31 cellular contexts compared by ENCODE assay signal in genomic region chr9:121048618-121049017, GRCh38. TPM values are rescaled to one million over a fixed set of nuclear protein-coding genes. Genes with fewer than 3 reads are reported as not detected.
DNase-seq lines count a peak whose midpoint lies in the region; ATAC-seq, FAIRE-seq and TF ChIP-seq lines count a peak whose summit lies in the region.
"Had no signal": no experiment of that assay in that cellular context is flagged by ENCODE, and none has a peak within 500 bp of the region (broad histone marks: within the 10 kb centered on the region; RNA-seq: fewer than 3 reads in every experiment).

No MANE protein-coding gene starts in this region.

- POLR2A ChIA-PET in HepG2 (lab: Yijun Ruan, JAX) = interaction anchor here (1.4 to 2.4 kb wide), 3 partner anchors 11 to 22 kb away, joined by 3 to 6 read pairs (median 4); no protein-coding TSS in a partner anchor
- POLR2A ChIA-PET in activated CD4-positive, alpha-beta T cell treated with anti-CD3 and anti-CD28 coated beads for 36 hours (lab: Charles Lee) = no interaction called here

- no peaks in the 10 kb centered on the region for H3K9me2 ChIP-seq in GM23338 (ENCODE audit: insufficient read depth)

- H3K36me3 ChIP-seq in GM23338 (ENCODE audit: insufficient read depth) = no peaks in the 10 kb centered on the region
- H3K36me3 ChIP-seq in HepG2 (replicated peaks in 1 of 2; ENCODE audit: control insufficient read depth in 1 of 2, insufficient read depth in 2 of 2, low read length in 2 of 2) = 0 out of 5 replicates have a peak, but pooled peaks cover 0 to 14% of the 10 kb centered on the region in 2 experiments
- H3K36me3 ChIP-seq: gastrocnemius medialis, sigmoid colon, transverse colon had no signal

- H3K36me3 Mint-ChIP-seq in GM23338 (ENCODE audit: low read depth) = no peaks in the 10 kb centered on the region
- no peaks in the 10 kb centered on the region for H3K36me3 Mint-ChIP-seq in activated CD4-positive, alpha-beta T cell treated with anti-CD3 and anti-CD28 coated beads for 36 hours (ENCODE audit: low read depth)
- H3K36me3 Mint-ChIP-seq: activated naive CD4-positive, alpha-beta T cell treated with anti-CD3 and anti-CD28 coated beads, Interleukin-2, amount 10 ng/mL, durations not matched to agents 7 days and 5 days; naive thymus-derived CD8-positive, alpha-beta T cell; stimulated activated effector memory CD8-positive, alpha-beta T cell treated with anti-CD3 and anti-CD28 coated beads, Interleukin-12 subunit alpha, Interleukin-12 subunit beta, amount 100 ng/mL, for 72 hours had no signal

- H3K9ac ChIP-seq in HepG2 (ENCODE audit: insufficient read depth, low read depth, low read length) = peak overlapping the region; percentile 58; the same call in 1 of the 2 replicates
- H3K9ac ChIP-seq: KMS-11 had no signal

- H3K4me1 ChIP-seq in GM23338 (ENCODE audit: insufficient read depth) = no peaks in the 10 kb centered on the region; the same call in 1 of the 2 replicates
- peaks cover 46% of the 10 kb centered on the region for H3K4me1 ChIP-seq in HepG2 (ENCODE audit: insufficient read depth, low read length)
- H3K4me1 ChIP-seq: gastrocnemius medialis, psoas muscle, sigmoid colon, transverse colon had no signal

- H4K20me1 ChIP-seq in GM23338 (replicated peaks; ENCODE audit: insufficient read depth) (no peaks in the 10 kb centered on the region), HepG2 (ENCODE audit: insufficient read depth, low read length) (peaks cover 19% of the 10 kb centered on the region)

- no peaks in the 10 kb centered on the region for H3F3A ChIP-seq in GM23338 (replicated peaks; ENCODE audit: low read depth)

- in situ Hi-C loops in HepG2 (cut with HindIII; ENCODE audit: extremely low pct_ligation_motif_present, low pct_unique_long_range_greater_than_20kb) (no loop called here), G401 (cut with HindIII; ENCODE audit: low sequenced_read_pairs) (no loop called here), KBM-7 (cut with MboI; ENCODE audit: low pct_unique_long_range_greater_than_20kb, low sequenced_read_pairs) (no loop called here)

- H3K9me3 ChIP-seq in HepG2 (ENCODE audit: low read length) = no peaks in the 10 kb centered on the region
- H3K9me3 ChIP-seq: gastrocnemius medialis, psoas muscle, sigmoid colon, transverse colon had no signal

- TF ChIP-seq CTCF in GM23338 (conservative IDR thresholded peaks at IDR 0.05; ENCODE audit: low read depth in 2 of 2) = no peak
- no peak for TF ChIP-seq CTCF in choroid plexus epithelial cell (conservative IDR thresholded peaks at IDR 0.05; ENCODE audit: low read depth, low read length)
- TF ChIP-seq CTCF in HepG2 (CRISPR knock-in tag; IDR thresholded peaks at IDR 0.05) = no peak

- H3K27me3 Mint-ChIP-seq in GM23338 (ENCODE audit: insufficient read depth, low read depth, poor library complexity) = no peaks in the 10 kb centered on the region
- no peaks in the 10 kb centered on the region for H3K27me3 Mint-ChIP-seq in activated CD4-positive, alpha-beta T cell treated with anti-CD3 and anti-CD28 coated beads for 36 hours
- H3K27me3 Mint-ChIP-seq: activated CD4-positive, alpha-beta memory T cell treated with anti-CD3 and anti-CD28 coated beads, Interleukin-2, amount 10 ng/mL, durations not matched to agents 7 days and 5 days; activated naive CD4-positive, alpha-beta T cell treated with anti-CD3 and anti-CD28 coated beads, Interleukin-2, amount 10 ng/mL, durations not matched to agents 7 days and 5 days; activated T-helper 17 cell treated with anti-CD3 and anti-CD28 coated beads, Interleukin-2, amount 50 U/mL, for 72 hours; CD4-positive, CD25-positive, alpha-beta regulatory T cell; effector memory CD8-positive, alpha-beta T cell; naive thymus-derived CD8-positive, alpha-beta T cell had no signal

- H2AFZ ChIP-seq in GM23338 (no peak overlapping the region), HepG2 (ENCODE audit: low read length) (no peak overlapping the region)

- intact Hi-C loops in HepG2 (cut with micrococcal nuclease; ENCODE audit: unreplicated experiment) = no loop called here
- intact Hi-C loops in activated CD4-positive, alpha-beta T cell treated with anti-CD3 and anti-CD28 coated beads for 36 hours (cut with DNase I, micrococcal nuclease) = no loop called here

- H3K79me2 ChIP-seq in GM23338 (replicated peaks; ENCODE audit: insufficient read depth) (no peaks in the 10 kb centered on the region), HepG2 (ENCODE audit: insufficient read depth, low read length) (peaks cover 53% of the 10 kb centered on the region)

- no peak for TF ChIP-seq RAD21 in HepG2 (CRISPR knock-in tag; IDR thresholded peaks at IDR 0.05)

- TF ChIP-seq EP300 in HepG2 (IDR thresholded peaks at IDR 0.05; ENCODE audit: low read depth in 2 of 2, low read length in 2 of 2) (no peak), HepG2 (CRISPR knock-in tag; IDR thresholded peaks at IDR 0.05; ENCODE audit: borderline replicate concordance) (no peak)

- no peak for ATAC-seq in GM23338
- peak; percentile 21 for ATAC-seq in HepG2
- ATAC-seq in activated CD4-positive, alpha-beta T cell treated with anti-CD3 and anti-CD28 coated beads for 36 hours = no peak
- no peak for ATAC-seq in HG02763 (IDR thresholded peaks at IDR 0.05; ENCODE audit: unreplicated experiment)
- ATAC-seq: activated T-helper 17 cell treated with anti-CD3 and anti-CD28 coated beads, Interleukin-2, amount 50 U/mL, for 72 hours; effector memory CD8-positive, alpha-beta T cell; gastrocnemius medialis; naive thymus-derived CD8-positive, alpha-beta T cell; psoas muscle; Right ventricle myocardium inferior; stimulated activated effector memory CD8-positive, alpha-beta T cell treated with anti-CD3 and anti-CD28 coated beads, Interleukin-12 subunit alpha, Interleukin-12 subunit beta, amount 100 ng/mL, for 72 hours had no signal

- H3K4me3 ChIP-seq in GM23338 (no peak overlapping the region), choroid plexus epithelial cell (ENCODE audit: low read depth, low read length) (no peak overlapping the region), HepG2 (replicated peaks in 1 of 3; ENCODE audit: insufficient read depth in 1 of 3, low read depth in 2 of 3, low read length in 3 of 3) (peak overlapping the region; percentile 50 to 95 (median 72); a peak in 5 of 6 replicates)
- H3K4me3 ChIP-seq: gastrocnemius medialis, psoas muscle, sigmoid colon, transverse colon had no signal

- CTCF ChIA-PET in HepG2 (lab: Yijun Ruan, JAX; ENCODE audit: low intra/inter-chr PET ratio, low total read pairs) = no interaction called here
- CTCF ChIA-PET in activated CD4-positive, alpha-beta T cell treated with anti-CD3 and anti-CD28 coated beads for 36 hours (lab: Charles Lee) = interaction anchor here (1.0 to 5.0 kb wide), 3 partner anchors 11 to 67 kb away, joined by 3 to 25 read pairs (median 3); no protein-coding TSS in a partner anchor

- H3K27me3 ChIP-seq in GM23338 (ENCODE audit: insufficient read depth) = no peaks in the 10 kb centered on the region
- no peaks in the 10 kb centered on the region for H3K27me3 ChIP-seq in HepG2 (ENCODE audit: control insufficient read depth in 1 of 2, insufficient read depth in 2 of 2, low read length in 2 of 2)
- H3K27me3 ChIP-seq: gastrocnemius medialis, sigmoid colon, transverse colon had no signal

- no peak for FAIRE-seq in HepG2 (lab: Jason Lieb, UNC)
- FAIRE-seq: colon, D721Med, GM19239 had no signal

- H3K27ac Mint-ChIP-seq in GM23338 = no peak overlapping the region
- no peak overlapping the region for H3K27ac Mint-ChIP-seq in activated CD4-positive, alpha-beta T cell treated with anti-CD3 and anti-CD28 coated beads for 36 hours
- H3K27ac Mint-ChIP-seq: activated CD4-positive, alpha-beta memory T cell treated with anti-CD3 and anti-CD28 coated beads, Interleukin-2, amount 10 ng/mL, durations not matched to agents 7 days and 5 days; activated naive CD4-positive, alpha-beta T cell treated with anti-CD3 and anti-CD28 coated beads, Interleukin-2, amount 10 ng/mL, durations not matched to agents 7 days and 5 days; activated T-helper 17 cell treated with anti-CD3 and anti-CD28 coated beads, Interleukin-2, amount 50 U/mL, for 72 hours; CD4-positive, CD25-positive, alpha-beta regulatory T cell; effector memory CD8-positive, alpha-beta T cell; stimulated activated effector memory CD8-positive, alpha-beta T cell treated with anti-CD3 and anti-CD28 coated beads, Interleukin-12 subunit alpha, Interleukin-12 subunit beta, amount 100 ng/mL, for 72 hours had no signal

- TF ChIP-seq POLR2A in HepG2 (IDR thresholded peaks at IDR 0.05; ENCODE audit: insufficient read depth in 1 of 2, low read depth in 2 of 2, low read length in 2 of 2) = no peak

- DNase-seq in GM23338 (ENCODE audit: low spot score) (peak; percentile 32), choroid plexus epithelial cell (ENCODE audit: low read depth) (peak; percentile 62), HepG2 (ENCODE audit: low spot score) (no peak), G401 (ENCODE audit: low spot score) (no peak), KBM-7 (no peak)
- DNase-seq in activated CD4-positive, alpha-beta T cell treated with anti-CD3 and anti-CD28 coated beads for 36 hours = no peak
- DNase-seq: activated CD4-positive, alpha-beta memory T cell treated with anti-CD3 and anti-CD28 coated beads, Interleukin-2, amount 10 ng/mL, durations not matched to agents 7 days and 5 days; activated CD4-positive, CD25-positive, alpha-beta regulatory T cell treated with anti-CD3 and anti-CD28 coated beads, Interleukin-2, amount 50 U/mL, for 72 hours; activated CD8-positive, alpha-beta memory T cell treated with anti-CD3 and anti-CD28 coated beads, Interleukin-2, amount 50 U/mL, for 4 hours; activated naive CD4-positive, alpha-beta T cell treated with anti-CD3 and anti-CD28 coated beads, Interleukin-2, amount 10 ng/mL, durations not matched to agents 7 days and 5 days; amygdala; CD4-positive, CD25-positive, alpha-beta regulatory T cell; effector memory CD8-positive, alpha-beta T cell; gastrocnemius medialis; MM.1S; naive thymus-derived CD8-positive, alpha-beta T cell; NCI-H2081; NCI-H2227 treated with DMSO at 0.1 percent for 48 hours; NCI-H526 treated with DMSO at 0.1 percent for 48 hours; nucleus accumbens; psoas muscle; sigmoid colon; transverse colon had no signal

- H3K4me1 Mint-ChIP-seq in GM23338 = peaks cover 12% of the 10 kb centered on the region; the same call in 2 of the 3 replicates
- H3K4me1 Mint-ChIP-seq in activated CD4-positive, alpha-beta T cell treated with anti-CD3 and anti-CD28 coated beads for 36 hours = no peaks in the 10 kb centered on the region
- H3K4me1 Mint-ChIP-seq: activated CD4-positive, alpha-beta memory T cell treated with anti-CD3 and anti-CD28 coated beads, Interleukin-2, amount 10 ng/mL, durations not matched to agents 7 days and 5 days; activated naive CD4-positive, alpha-beta T cell treated with anti-CD3 and anti-CD28 coated beads, Interleukin-2, amount 10 ng/mL, durations not matched to agents 7 days and 5 days; activated T-helper 17 cell treated with anti-CD3 and anti-CD28 coated beads, Interleukin-2, amount 50 U/mL, for 72 hours; CD4-positive, CD25-positive, alpha-beta regulatory T cell; naive thymus-derived CD8-positive, alpha-beta T cell; stimulated activated effector memory CD8-positive, alpha-beta T cell treated with anti-CD3 and anti-CD28 coated beads, Interleukin-12 subunit alpha, Interleukin-12 subunit beta, amount 100 ng/mL, for 72 hours had no signal

- no peak overlapping the region for H3K4me3 Mint-ChIP-seq in GM23338
- H3K4me3 Mint-ChIP-seq in activated CD4-positive, alpha-beta T cell treated with anti-CD3 and anti-CD28 coated beads for 36 hours = no peak overlapping the region
- H3K4me3 Mint-ChIP-seq: activated CD4-positive, alpha-beta memory T cell treated with anti-CD3 and anti-CD28 coated beads, Interleukin-2, amount 10 ng/mL, durations not matched to agents 7 days and 5 days; activated naive CD4-positive, alpha-beta T cell treated with anti-CD3 and anti-CD28 coated beads, Interleukin-2, amount 10 ng/mL, durations not matched to agents 7 days and 5 days; activated T-helper 17 cell treated with anti-CD3 and anti-CD28 coated beads, Interleukin-2, amount 50 U/mL, for 72 hours; CD4-positive, CD25-positive, alpha-beta regulatory T cell; effector memory CD8-positive, alpha-beta T cell; naive thymus-derived CD8-positive, alpha-beta T cell; stimulated activated effector memory CD8-positive, alpha-beta T cell treated with anti-CD3 and anti-CD28 coated beads, Interleukin-12 subunit alpha, Interleukin-12 subunit beta, amount 100 ng/mL, for 72 hours had no signal

- BruUV-seq in HepG2 (replicated peaks; lab: Mats Ljungman, UMichigan) = no TSS peak

- H3K27ac ChIP-seq in GM23338 (ENCODE audit: low read depth) (no peak overlapping the region), HepG2 (ENCODE audit: extremely low read length, insufficient read depth, low read length) (peak overlapping the region; percentile 32)
- H3K27ac ChIP-seq: gastrocnemius medialis, KMS-11, psoas muscle, sigmoid colon, transverse colon had no signal

- H3K4me2 ChIP-seq in GM23338 (no peak overlapping the region), HepG2 (ENCODE audit: low read depth, low read length) (peak overlapping the region; percentile 95)
- H3K4me2 ChIP-seq: KMS-11 had no signal

- no peaks in the 10 kb centered on the region for H3K9me3 Mint-ChIP-seq in GM23338
- no peaks in the 10 kb centered on the region for H3K9me3 Mint-ChIP-seq in activated CD4-positive, alpha-beta T cell treated with anti-CD3 and anti-CD28 coated beads for 36 hours (ENCODE audit: low read depth)
- H3K9me3 Mint-ChIP-seq: activated CD4-positive, alpha-beta memory T cell treated with anti-CD3 and anti-CD28 coated beads, Interleukin-2, amount 10 ng/mL, durations not matched to agents 7 days and 5 days; activated naive CD4-positive, alpha-beta T cell treated with anti-CD3 and anti-CD28 coated beads, Interleukin-2, amount 10 ng/mL, durations not matched to agents 7 days and 5 days; activated T-helper 17 cell treated with anti-CD3 and anti-CD28 coated beads, Interleukin-2, amount 50 U/mL, for 72 hours; CD4-positive, CD25-positive, alpha-beta regulatory T cell; effector memory CD8-positive, alpha-beta T cell; naive thymus-derived CD8-positive, alpha-beta T cell; stimulated activated effector memory CD8-positive, alpha-beta T cell treated with anti-CD3 and anti-CD28 coated beads, Interleukin-12 subunit alpha, Interleukin-12 subunit beta, amount 100 ng/mL, for 72 hours had no signal

RNA-seq across cellular contexts. Expression of gene C5, which starts 1.5 kb away (rescaled TPM):
- 0.12 and 0.31 TPM in 2 replicates for total RNA-seq in GM23338 (2014; rRNA removed; shearing (Covaris generic))
- polyA plus RNA-seq in GM23338 (2016; fragmentation: Nextera tagmentation; extraction: Ambion mirVana) = 0.09 TPM in 1 of 2 replicates, not detected in the other
- 29.8 and 57.6 TPM in 2 replicates for total RNA-seq in HepG2 (2016; rRNA removed; fragmentation: Illumina TruSeq; extraction: Trizol)
- 5.8 and 7.1 TPM in 2 replicates for total RNA-seq in HepG2 (2016; cell fraction: cytosol; rRNA removed; fragmentation: Illumina TruSeq; extraction: Trizol; ENCODE audit: low read depth)
- total RNA-seq in HepG2 (2016; cell fraction: insoluble cytoplasmic fraction; rRNA removed; fragmentation: Illumina TruSeq; extraction: Trizol) = 28.2 and 56.6 TPM in 2 replicates
- 5.7 and 8.3 TPM in 2 replicates for total RNA-seq in HepG2 (2016; cell fraction: membrane; rRNA removed; fragmentation: Illumina TruSeq; extraction: Trizol)
- 61.5 and 74.8 TPM in 2 replicates for total RNA-seq in HepG2 (2016; cell fraction: nucleus; rRNA removed; fragmentation: Illumina TruSeq; extraction: Trizol)
- polyA plus RNA-seq in HepG2 (2011; rRNA removed) = 192 and 242 TPM in 2 replicates
- polyA plus RNA-seq in HepG2 (2011; cell fraction: cytosol; rRNA removed) = 79.8 and 172 TPM in 2 replicates
- polyA plus RNA-seq in HepG2 (2011; cell fraction: nucleus; rRNA removed) = 116 and 151 TPM in 2 replicates
- 82.5 and 211 TPM in 2 replicates for polyA plus RNA-seq in HepG2 (2012)
- 1.4 and 1.8 TPM in 2 replicates for polyA plus RNA-seq in HepG2 (2016; cell fraction: cytosol; fragmentation: Illumina TruSeq; extraction: Trizol; ENCODE audit: low read depth)
- polyA plus RNA-seq in HepG2 (2016; cell fraction: insoluble cytoplasmic fraction; fragmentation: Illumina TruSeq; extraction: Trizol; ENCODE audit: low read depth) = 14.3 and 16.7 TPM in 2 replicates
- polyA plus RNA-seq in HepG2 (2016; cell fraction: membrane; fragmentation: Illumina TruSeq; extraction: Trizol; ENCODE audit: low read depth) = 2.3 and 2.7 TPM in 2 replicates
- polyA plus RNA-seq in HepG2 (2016; cell fraction: nucleus; fragmentation: Illumina TruSeq; extraction: Trizol; ENCODE audit: insufficient read depth, low read depth) = 55.2 and 57.5 TPM in 2 replicates
- polyA minus RNA-seq in HepG2 (2011; rRNA and poly(A)+ RNA removed; ENCODE audit: low replicate concordance) = 1.5 and 59.8 TPM in 2 replicates
- 115 and 233 TPM in 2 replicates for polyA minus RNA-seq in HepG2 (2011; cell fraction: cytosol; rRNA and poly(A)+ RNA removed)
- 307 and 447 TPM in 2 replicates for polyA minus RNA-seq in HepG2 (2011; cell fraction: nucleus; rRNA and poly(A)+ RNA removed)
- total RNA-seq in activated CD4-positive, alpha-beta T cell treated with anti-CD3 and anti-CD28 coated beads for 36 hours = 1 to 10 TPM; 2.3 to 2.4 TPM
- 15.6 and 20.7 TPM in 2 replicates for total RNA-seq in G401 (2014; rRNA removed; shearing (Covaris generic))

RNA-seq across cellular contexts. Expression of gene CNTRL, which starts 26.1 kb away (rescaled TPM):
- total RNA-seq in GM23338 (2014; rRNA removed; shearing (Covaris generic)) = 9.2 and 15.3 TPM in 2 replicates
- 6.4 and 11.7 TPM in 2 replicates for polyA plus RNA-seq in GM23338 (2016; fragmentation: Nextera tagmentation; extraction: Ambion mirVana)
- 11.8 and 14.4 TPM in 2 replicates for total RNA-seq in HepG2 (2016; rRNA removed; fragmentation: Illumina TruSeq; extraction: Trizol)
- total RNA-seq in HepG2 (2016; cell fraction: cytosol; rRNA removed; fragmentation: Illumina TruSeq; extraction: Trizol; ENCODE audit: low read depth) = 4.7 and 4.8 TPM in 2 replicates
- 10.7 and 14.1 TPM in 2 replicates for total RNA-seq in HepG2 (2016; cell fraction: insoluble cytoplasmic fraction; rRNA removed; fragmentation: Illumina TruSeq; extraction: Trizol)
- total RNA-seq in HepG2 (2016; cell fraction: membrane; rRNA removed; fragmentation: Illumina TruSeq; extraction: Trizol) = 4.7 and 5.0 TPM in 2 replicates
- total RNA-seq in HepG2 (2016; cell fraction: nucleus; rRNA removed; fragmentation: Illumina TruSeq; extraction: Trizol) = 12.3 and 17.2 TPM in 2 replicates
- 6.1 and 7.5 TPM in 2 replicates for polyA plus RNA-seq in HepG2 (2011; rRNA removed)
- polyA plus RNA-seq in HepG2 (2011; cell fraction: cytosol; rRNA removed) = 4.1 and 4.2 TPM in 2 replicates
- 9.1 and 9.5 TPM in 2 replicates for polyA plus RNA-seq in HepG2 (2011; cell fraction: nucleus; rRNA removed)
- polyA plus RNA-seq in HepG2 (2012) = 6.3 and 8.4 TPM in 2 replicates
- 0.28 and 0.37 TPM in 2 replicates for polyA plus RNA-seq in HepG2 (2016; cell fraction: cytosol; fragmentation: Illumina TruSeq; extraction: Trizol; ENCODE audit: low read depth)
- 10.8 and 10.9 TPM in 2 replicates for polyA plus RNA-seq in HepG2 (2016; cell fraction: insoluble cytoplasmic fraction; fragmentation: Illumina TruSeq; extraction: Trizol; ENCODE audit: low read depth)
- polyA plus RNA-seq in HepG2 (2016; cell fraction: membrane; fragmentation: Illumina TruSeq; extraction: Trizol; ENCODE audit: low read depth) = 1.1 and 1.5 TPM in 2 replicates
- polyA plus RNA-seq in HepG2 (2016; cell fraction: nucleus; fragmentation: Illumina TruSeq; extraction: Trizol; ENCODE audit: insufficient read depth, low read depth) = 15.8 and 17.4 TPM in 2 replicates
- polyA minus RNA-seq in HepG2 (2011; rRNA and poly(A)+ RNA removed; ENCODE audit: low replicate concordance) = 7.3 and 10.6 TPM in 2 replicates
- polyA minus RNA-seq in HepG2 (2011; cell fraction: cytosol; rRNA and poly(A)+ RNA removed) = 6.8 TPM in 2 replicates
- 22.9 and 30.5 TPM in 2 replicates for polyA minus RNA-seq in HepG2 (2011; cell fraction: nucleus; rRNA and poly(A)+ RNA removed)
- 10 to 100 TPM; 64.1 to 72.2 TPM for total RNA-seq in activated CD4-positive, alpha-beta T cell treated with anti-CD3 and anti-CD28 coated beads for 36 hours
- total RNA-seq in G401 (2014; rRNA removed; shearing (Covaris generic)) = 4.4 and 9.6 TPM in 2 replicates

Comparison
In these comparisons a context has a peak if more than half of its experiments do, and no peak if none do; other contexts are left out.
1. DNase-seq: peak in GM23338 (single experiment) and choroid plexus epithelial cell (single experiment); none in HepG2 (single experiment), activated CD4-positive, alpha-beta T cell treated with anti-CD3 and anti-CD28 coated beads for 36 hours (single experiment), G401 (single experiment) and KBM-7 (single experiment).
2. H3K4me3 ChIP-seq: peak in HepG2 (3 of 3); none in GM23338 (single experiment) and choroid plexus epithelial cell (single experiment).